Comparison of ENCODE assay signal across 8 cellular contexts in genomic region chr21:26842976-26843911, GRCh38. TPM values are rescaled to one million over a fixed set of nuclear protein-coding genes. Genes with fewer than 3 reads are reported as not detected.
DNase-seq lines count a peak whose midpoint lies in the region; ATAC-seq and TF ChIP-seq lines count a peak whose summit lies in the region.

No MANE protein-coding gene starts in this region.

- ATAC-seq in Panc1 (peak; percentile 55; the same call in 1 of the 2 replicates), sciatic nerve (peak; percentile 79)

- peak overlapping the region; percentile 48 to 67 for H3K4me3 ChIP-seq in Panc1 (ENCODE audit: low read depth in 2 of 2, low read length in 2 of 2)

- CTCF ChIA-PET in Panc1 (lab: Charles Lee) = no interaction called here

- H3K27ac Mint-ChIP-seq in immature natural killer cell = peak overlapping the region; percentile 81 to 96 (median 90)

- POLR2A ChIA-PET in Panc1 (lab: Charles Lee) = no interaction called here

- peaks cover 5% of the 10 kb centered on the region; the same call in 1 of the 2 replicates for H3K27me3 ChIP-seq in Panc1 (ENCODE audit: control insufficient read depth, insufficient read depth, low read length)

- H3K27ac ChIP-seq in Panc1 (ENCODE audit: low read length) (no peak overlapping the region), caudate nucleus (ENCODE audit: low read depth, low read length) (peak overlapping the region; percentile 60)

- H3K9me3 Mint-ChIP-seq in immature natural killer cell = peaks cover 0 to 3% (median 0%) of the 10 kb centered on the region in 6 donors

- peak; percentile 26 for DNase-seq in stimulated activated CD4-positive, alpha-beta T cell treated with anti-CD3 and anti-CD28 coated beads, Interleukin-15, amount 100 ng/mL, for 24 hours
- DNase-seq in stimulated activated CD4-positive, alpha-beta T cell treated with anti-CD3 and anti-CD28 coated beads, Interleukin-4, amount 100 ng/mL, for 1 hour = no peak
- peak; percentile 75 for DNase-seq in Panc1 (ENCODE audit: low read depth, low spot score)
- peak in 58 of 61 donors; percentile 14 to 87 (median 63) for DNase-seq in caudate nucleus (lab: John Stamatoyannopoulos, UW)
- DNase-seq in immature natural killer cell = peak; percentile 70 to 79 (median 75)
- peak; percentile 96 for DNase-seq in sciatic nerve (ENCODE audit: low spot score)
- DNase-seq in NCI-H2081 (lab: John Stamatoyannopoulos, UW) = no peak
- no peak for DNase-seq in activated CD4-positive, CD25-positive, alpha-beta regulatory T cell treated with anti-CD3 and anti-CD28 coated beads, Interleukin-2, amount 50 U/mL, for 72 hours

- no peaks in the 10 kb centered on the region; the same call in 1 of the 2 replicates for H3K4me1 ChIP-seq in Panc1 (ENCODE audit: control insufficient read depth, insufficient read depth, low read length)

- H3K4me3 Mint-ChIP-seq in immature natural killer cell = peak overlapping the region; percentile 96 to 98 (median 97)

- no TSS peak for BruUV-seq in Panc1 (replicated peaks; lab: Mats Ljungman, UMichigan)

- H3K9me3 ChIP-seq in Panc1 (ENCODE audit: control insufficient read depth, insufficient read depth, low read depth, low read length) = no peaks in the 10 kb centered on the region

- peaks cover 37 to 51% (median 42%) of the 10 kb centered on the region in 3 donors for H3K36me3 Mint-ChIP-seq in immature natural killer cell

- H3K4me1 Mint-ChIP-seq in immature natural killer cell = peaks cover 71 to 74% of the 10 kb centered on the region in 2 donors

- intact Hi-C loops in Panc1 (cut with micrococcal nuclease; ENCODE audit: unreplicated experiment) (no loop called here), sciatic nerve (cut with DNase I) (no loop called here)

- no peaks in the 10 kb centered on the region for H3K36me3 ChIP-seq in Panc1 (ENCODE audit: control insufficient read depth, insufficient read depth, low read length)

- H3K27me3 Mint-ChIP-seq in immature natural killer cell (ENCODE audit: low read depth in 3 of 3) = peaks cover 13 to 31% (median 26%) of the 10 kb centered on the region in 3 donors

- TF ChIP-seq CTCF in Panc1 (IDR thresholded peaks at IDR 0.05) = peak; percentile 49

- in situ Hi-C loops in Panc1 (cut with HindIII; ENCODE audit: low pct_unique_long_range_greater_than_20kb, low sequenced_read_pairs) = no loop called here

RNA-seq across cellular contexts. Expression of gene ADAMTS1, which starts 2.0 kb away (rescaled TPM):
- total RNA-seq in Panc1 (2021; ENCODE audit: unreplicated experiment) (3.3 TPM), sciatic nerve (128 TPM)
- polyA plus RNA-seq in Panc1 (2012; ENCODE audit: insufficient read length) = 4.1 TPM
- 10 to 100 TPM in 2 of 3 donors, 1 to 10 TPM in 1; 8.7 to 34.2 (median 23.9) TPM for polyA plus RNA-seq in immature natural killer cell

Comparison
In these comparisons a context has a peak if more than half of its experiments do, and no peak if none do; other contexts are left out.
1. DNase-seq: peak in stimulated activated CD4-positive, alpha-beta T cell treated with anti-CD3 and anti-CD28 coated beads, Interleukin-15, amount 100 ng/mL, for 24 hours (single experiment), Panc1 (single experiment), caudate nucleus (58 of 61), immature natural killer cell (3 of 3) and sciatic nerve (single experiment); none in stimulated activated CD4-positive, alpha-beta T cell treated with anti-CD3 and anti-CD28 coated beads, Interleukin-4, amount 100 ng/mL, for 1 hour (single experiment), NCI-H2081 (0 of 2) and activated CD4-positive, CD25-positive, alpha-beta regulatory T cell treated with anti-CD3 and anti-CD28 coated beads, Interleukin-2, amount 50 U/mL, for 72 hours (single experiment).
2. RNA of gene ADAMTS1, which starts 2.0 kb away (total RNA-seq): 128 TPM in sciatic nerve (single experiment); 3.3 TPM in Panc1 (single experiment); every median in the first group is over 10 times any median in the second.